Comparison of ENCODE assay signal across 1 cellular context in the genomic region with DNA sequence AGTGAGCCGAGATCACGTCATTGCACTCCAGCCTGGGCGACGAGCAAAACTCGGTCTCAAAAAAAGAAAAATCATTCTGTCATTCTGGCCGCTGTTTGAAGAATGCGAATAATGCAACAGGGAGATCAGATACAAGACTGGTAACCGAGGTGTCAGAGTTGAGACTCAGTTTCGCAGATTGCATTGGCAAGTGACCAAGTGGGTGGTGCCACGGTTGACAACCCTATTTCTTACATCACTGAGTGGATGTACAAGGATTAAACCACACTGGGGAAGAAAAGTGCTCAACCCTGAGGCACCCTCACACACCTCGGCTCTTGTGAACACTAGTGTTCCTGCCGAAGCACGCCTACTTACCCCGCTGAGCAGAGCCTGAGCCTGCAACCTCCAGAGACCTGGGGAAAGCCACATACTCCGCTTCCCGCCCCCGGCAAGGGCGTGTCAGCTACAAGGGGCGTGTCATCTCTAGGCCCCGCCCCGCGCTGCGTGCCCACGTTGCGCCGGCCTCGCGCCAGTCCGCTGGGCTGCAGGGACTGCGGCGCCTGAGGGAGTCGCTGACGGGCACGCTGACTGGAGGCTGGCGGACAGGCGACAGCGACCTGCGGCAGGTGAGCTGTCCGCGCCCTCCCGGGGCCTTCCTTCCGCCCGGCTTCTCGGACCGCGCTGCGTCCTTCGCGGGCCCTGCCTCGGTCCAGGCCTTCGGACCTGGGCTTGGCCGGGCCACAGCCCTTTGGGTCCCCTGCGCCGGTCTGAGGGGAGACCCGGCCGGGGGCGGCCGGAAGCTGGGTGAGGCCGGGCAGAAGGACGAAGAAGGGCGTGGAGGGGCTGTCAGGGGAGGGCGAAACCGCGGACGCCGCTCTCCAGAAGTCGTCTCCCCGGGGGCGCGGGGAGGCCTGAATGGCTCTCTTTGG.
TF ChIP-seq lines count a peak whose summit lies in the region.

Gene HMOX2, plus strand, starts transcription at position 519 of the 911 bp plus-strand sequence. CDS start 29,127 bp downstream, outside the sequence.

TF ChIP-seq in HEK293, 187 proteins besides CTCF, POLR2A, EP300 and RAD21 (continued from another document and continues in another):
- no peak for TF ChIP-seq ZNF391 (tag by site-specific recombination; IDR thresholded peaks at IDR 0.05; ENCODE audit: borderline replicate concordance, low read depth)
- no peak for TF ChIP-seq ZNF510 (tag by site-specific recombination; IDR thresholded peaks at IDR 0.05; ENCODE audit: insufficient replicate concordance)
- TF ChIP-seq ZNF580 (tag by site-specific recombination; IDR thresholded peaks at IDR 0.05), result no peak
- TF ChIP-seq YY1 (tag by site-specific recombination; IDR thresholded peaks at IDR 0.05), result peak; percentile 65
- TF ChIP-seq, protein P1, sequence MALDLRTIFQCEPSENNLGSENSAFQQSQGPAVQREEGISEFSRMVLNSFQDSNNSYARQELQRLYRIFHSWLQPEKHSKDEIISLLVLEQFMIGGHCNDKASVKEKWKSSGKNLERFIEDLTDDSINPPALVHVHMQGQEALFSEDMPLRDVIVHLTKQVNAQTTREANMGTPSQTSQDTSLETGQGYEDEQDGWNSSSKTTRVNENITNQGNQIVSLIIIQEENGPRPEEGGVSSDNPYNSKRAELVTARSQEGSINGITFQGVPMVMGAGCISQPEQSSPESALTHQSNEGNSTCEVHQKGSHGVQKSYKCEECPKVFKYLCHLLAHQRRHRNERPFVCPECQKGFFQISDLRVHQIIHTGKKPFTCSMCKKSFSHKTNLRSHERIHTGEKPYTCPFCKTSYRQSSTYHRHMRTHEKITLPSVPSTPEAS (tag by site-specific recombination; IDR thresholded peaks at IDR 0.05), result no peak
- no peak for TF ChIP-seq ZBTB20 (tag by site-specific recombination; IDR thresholded peaks at IDR 0.05)
- TF ChIP-seq ZNF146 (tag by site-specific recombination; IDR thresholded peaks at IDR 0.05), result 0 out of 2 replicates have a peak, but pooled peaks have one; percentile 15
- TF ChIP-seq KLF7 (tag by site-specific recombination; IDR thresholded peaks at IDR 0.05; ENCODE audit: borderline replicate concordance), result no peak; the same call in 1 of the 2 replicates
- TF ChIP-seq ZNF513 (tag by site-specific recombination; IDR thresholded peaks at IDR 0.05), result no peak
- no peak for TF ChIP-seq ZNF24 (tag by site-specific recombination; IDR thresholded peaks at IDR 0.05)
- 0 out of 2 replicates have a peak, but pooled peaks have one; percentile 29 for TF ChIP-seq ZBTB1 (tag by site-specific recombination; IDR thresholded peaks at IDR 0.05)
- no peak for TF ChIP-seq ZNF248 (tag by site-specific recombination; IDR thresholded peaks at IDR 0.05)
- no peak for TF ChIP-seq ZNF664 (tag by site-specific recombination; IDR thresholded peaks at IDR 0.05)
- TF ChIP-seq ZNF449 (tag by site-specific recombination; IDR thresholded peaks at IDR 0.05), result no peak
- TF ChIP-seq ZNF239 (tag by site-specific recombination; IDR thresholded peaks at IDR 0.05), result no peak
- peak; percentile 88 for TF ChIP-seq ZEB2 (tag by site-specific recombination; IDR thresholded peaks at IDR 0.05)
- peak; percentile 50; the same call in 1 of the 2 replicates for TF ChIP-seq TRIM28 (IDR thresholded peaks at IDR 0.05; ENCODE audit: borderline replicate concordance, low read length)
- TF ChIP-seq ZNF48 (tag by site-specific recombination; IDR thresholded peaks at IDR 0.05), result no peak
- peak; percentile 73 for TF ChIP-seq REST (tag by site-specific recombination; IDR thresholded peaks at IDR 0.05)
- TF ChIP-seq ZSCAN30 (tag by site-specific recombination; IDR thresholded peaks at IDR 0.05), result peak; percentile 89
- TF ChIP-seq ZNF529 (tag by site-specific recombination; IDR thresholded peaks at IDR 0.05; ENCODE audit: insufficient replicate concordance), result no peak
- TF ChIP-seq ZXDB (tag by site-specific recombination; IDR thresholded peaks at IDR 0.05), result peak; percentile 80
- TF ChIP-seq ZNF155 (tag by site-specific recombination; IDR thresholded peaks at IDR 0.05), result no peak
- no peak for TF ChIP-seq HOXD13 (CRISPR knock-in tag; IDR thresholded peaks at IDR 0.05; ENCODE audit: borderline replicate concordance)
- TF ChIP-seq ZNF214 (tag by site-specific recombination; IDR thresholded peaks at IDR 0.05; ENCODE audit: borderline replicate concordance), result no peak
- no peak for TF ChIP-seq ZBTB10 (tag by site-specific recombination; IDR thresholded peaks at IDR 0.05)
- no peak for TF ChIP-seq ZNF624 (tag by site-specific recombination; IDR thresholded peaks at IDR 0.05)
- TF ChIP-seq SETDB1 (IDR thresholded peaks at IDR 0.05; ENCODE audit: insufficient read length, low read length), result peak; percentile 14
- no peak for TF ChIP-seq ZNF223 (tag by site-specific recombination; IDR thresholded peaks at IDR 0.05)
- no peak for TF ChIP-seq ZFP69B (tag by site-specific recombination; IDR thresholded peaks at IDR 0.05)
- no peak for TF ChIP-seq ZNF394 (tag by site-specific recombination; IDR thresholded peaks at IDR 0.05; ENCODE audit: borderline replicate concordance)
- TF ChIP-seq ZNF114 (tag by site-specific recombination; IDR thresholded peaks at IDR 0.05), result no peak
- peak; percentile 92 for TF ChIP-seq ZBTB26 (tag by site-specific recombination; optimal IDR thresholded peaks at IDR 0.05)
- TF ChIP-seq ELK4 (IDR thresholded peaks at IDR 0.05; ENCODE audit: borderline replicate concordance, low read depth, low read length), result no peak
- no peak for TF ChIP-seq ZNF518A (tag by site-specific recombination; conservative IDR thresholded peaks at IDR 0.05; ENCODE audit: low read depth)
- no peak for TF ChIP-seq ZNF311 (tag by site-specific recombination; IDR thresholded peaks at IDR 0.05; ENCODE audit: borderline replicate concordance)
- peak; percentile 52; the same call in 1 of the 2 replicates for TF ChIP-seq ZNF10 (tag by site-specific recombination; IDR thresholded peaks at IDR 0.05)
